Comparison of ENCODE assay signal across 9 cellular contexts in the genomic region with DNA sequence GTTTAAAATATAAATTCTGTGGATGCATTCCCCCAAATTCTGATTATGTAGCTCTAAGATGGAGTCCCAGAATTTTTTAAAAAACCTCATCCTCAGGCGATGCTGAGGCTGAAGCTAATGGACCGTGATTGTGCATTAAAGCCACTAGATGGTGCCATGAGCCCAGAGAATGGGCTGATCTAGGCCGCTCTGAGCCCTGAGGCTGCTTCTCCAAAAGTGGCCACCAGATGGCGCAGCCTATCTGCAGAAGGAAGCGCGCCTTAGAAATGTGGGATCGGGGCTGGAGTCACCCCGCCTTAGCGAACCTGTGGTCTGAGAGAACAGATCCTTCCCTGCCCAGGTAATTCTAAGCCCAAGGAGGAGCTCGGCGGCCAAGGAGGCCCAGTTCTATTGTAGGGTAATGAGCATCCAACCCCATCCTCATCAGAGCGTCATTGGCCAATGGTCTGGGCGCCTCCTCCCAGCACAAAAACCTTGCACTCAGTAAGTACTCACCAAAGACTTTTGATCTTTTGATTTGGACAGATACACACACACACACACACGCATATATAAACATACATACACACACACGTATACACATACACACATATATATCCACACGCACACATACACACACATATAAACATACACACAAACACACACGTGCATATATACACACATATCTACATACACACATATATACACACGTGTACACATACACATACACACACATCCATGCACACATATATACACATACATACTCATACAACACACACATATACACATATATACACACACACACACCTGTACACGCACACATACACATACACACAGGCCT. TPM values are rescaled to one million over a fixed set of nuclear protein-coding genes. Genes with fewer than 3 reads are reported as not detected.
DNase-seq lines count a peak whose midpoint lies in the region; ATAC-seq and TF ChIP-seq lines count a peak whose summit lies in the region.
"Had no signal": no experiment of that assay in that cellular context is flagged by ENCODE, and none has a peak within 500 bp of the region (broad histone marks: within the 10 kb centered on the region; RNA-seq: fewer than 3 reads in every experiment).

No MANE protein-coding gene starts in this region.

- H3K4me1 ChIP-seq in lower lobe of right lung = no peaks in the 10 kb centered on the region

- no peak overlapping the region for H3K4me3 ChIP-seq in lower lobe of right lung

- H3K27ac ChIP-seq in CD4-positive, alpha-beta T cell (ENCODE audit: low read depth, low read length) = no peak overlapping the region
- no peak overlapping the region for H3K27ac ChIP-seq in lower lobe of right lung

- no peaks in the 10 kb centered on the region for H3K9me3 ChIP-seq in CD4-positive, alpha-beta T cell (ENCODE audit: control insufficient read depth, low read length)
- no peaks in the 10 kb centered on the region for H3K9me3 ChIP-seq in lower lobe of right lung

- intact Hi-C loops in CD4-positive, alpha-beta T cell (cut with DNase I, micrococcal nuclease) = loop anchor here (1.0 to 10.0 kb wide), 7 partner anchors 238 to 1910 kb away; no protein-coding TSS in a partner anchor
- intact Hi-C loops in activated CD4-positive, alpha-beta T cell treated with anti-CD3 and anti-CD28 coated beads, Interleukin-2, amount 10 ng/mL, durations not matched to agents 24 days and 14 days (cut with micrococcal nuclease) = loop anchor here (1.0 kb wide), 3 partner anchors 78 to 378 kb away; no protein-coding TSS in a partner anchor
- intact Hi-C loops in lower lobe of right lung (cut with DNase I) = loop anchor here (10.0 kb wide), 1 partner anchor 240 kb away; no protein-coding TSS in a partner anchor

- H3K27me3 Mint-ChIP-seq in CD4-positive, alpha-beta T cell = peaks cover 5% of the 10 kb centered on the region
- H3K27me3 Mint-ChIP-seq in activated CD4-positive, alpha-beta T cell treated with anti-CD3 and anti-CD28 coated beads, Interleukin-2, amount 10 ng/mL, durations not matched to agents 24 days and 14 days = no peaks in the 10 kb centered on the region

- peak; percentile 72 to 84 (median 74) for DNase-seq in CD4-positive, alpha-beta T cell
- DNase-seq in GM19240 (ENCODE audit: insufficient read length, low spot score) (peak; percentile 83), NCI-H510A (lab: John Stamatoyannopoulos, UW) (peak; percentile 18), dermis blood vessel endothelial cell (peak; percentile 91), lower lobe of right lung (peak; percentile 91)
- DNase-seq in activated CD4-positive, alpha-beta T cell treated with anti-CD3 and anti-CD28 coated beads, Interleukin-2, amount 10 ng/mL, durations not matched to agents 24 days and 14 days = peak; percentile 95
- DNase-seq in stimulated activated CD8-positive, alpha-beta memory T cell treated with anti-CD3 and anti-CD28 coated beads, Interleukin-12 subunit alpha, Interleukin-12 subunit beta, amount 100 ng/mL, for 24 hours (ENCODE audit: extremely low read depth) = peak; percentile 58

- CTCF ChIA-PET in CD4-positive, alpha-beta T cell (lab: Charles Lee) = interaction anchor here (0.7 to 1.8 kb wide), 10 partner anchors 8 to 1916 kb away, joined by 3 to 6 read pairs (median 3); no protein-coding TSS in a partner anchor

- TF ChIP-seq CTCF in CD4-positive, alpha-beta T cell (IDR thresholded peaks at IDR 0.05) = peak; percentile 99
- peak; percentile 100 for TF ChIP-seq CTCF in lower lobe of right lung (IDR thresholded peaks at IDR 0.05)

- H3K36me3 Mint-ChIP-seq in CD4-positive, alpha-beta T cell (ENCODE audit: low read depth) = no peaks in the 10 kb centered on the region
- no peaks in the 10 kb centered on the region for H3K36me3 Mint-ChIP-seq in activated CD4-positive, alpha-beta T cell treated with anti-CD3 and anti-CD28 coated beads, Interleukin-2, amount 10 ng/mL, durations not matched to agents 24 days and 14 days (ENCODE audit: low read depth)
- H3K36me3 Mint-ChIP-seq: activated naive CD8-positive, alpha-beta T cell had no signal

- no peak overlapping the region for H3K27ac Mint-ChIP-seq in CD4-positive, alpha-beta T cell
- peak overlapping the region; percentile 42 for H3K27ac Mint-ChIP-seq in activated CD4-positive, alpha-beta T cell treated with anti-CD3 and anti-CD28 coated beads, Interleukin-2, amount 10 ng/mL, durations not matched to agents 24 days and 14 days
- H3K27ac Mint-ChIP-seq: activated naive CD8-positive, alpha-beta T cell had no signal

- H3K4me3 Mint-ChIP-seq in CD4-positive, alpha-beta T cell = no peak overlapping the region
- H3K4me3 Mint-ChIP-seq in activated CD4-positive, alpha-beta T cell treated with anti-CD3 and anti-CD28 coated beads, Interleukin-2, amount 10 ng/mL, durations not matched to agents 24 days and 14 days = no peak overlapping the region
- H3K4me3 Mint-ChIP-seq: activated naive CD8-positive, alpha-beta T cell had no signal

- H3K36me3 ChIP-seq in lower lobe of right lung = no peaks in the 10 kb centered on the region

- no peaks in the 10 kb centered on the region for H3K9me3 Mint-ChIP-seq in CD4-positive, alpha-beta T cell
- no peaks in the 10 kb centered on the region for H3K9me3 Mint-ChIP-seq in activated CD4-positive, alpha-beta T cell treated with anti-CD3 and anti-CD28 coated beads, Interleukin-2, amount 10 ng/mL, durations not matched to agents 24 days and 14 days

- H3K4me1 Mint-ChIP-seq in CD4-positive, alpha-beta T cell (ENCODE audit: low read depth) = no peaks in the 10 kb centered on the region
- peaks cover 6% of the 10 kb centered on the region for H3K4me1 Mint-ChIP-seq in activated CD4-positive, alpha-beta T cell treated with anti-CD3 and anti-CD28 coated beads, Interleukin-2, amount 10 ng/mL, durations not matched to agents 24 days and 14 days

- peak; percentile 99 for ATAC-seq in CD4-positive, alpha-beta T cell (ENCODE audit: poor library complexity)
- ATAC-seq in HG03342 (IDR thresholded peaks at IDR 0.05; ENCODE audit: unreplicated experiment) = peak; percentile 96
- ATAC-seq in lower lobe of right lung = peak; percentile 94 to 97

- no peaks in the 10 kb centered on the region for H3K27me3 ChIP-seq in CD4-positive, alpha-beta T cell (ENCODE audit: control insufficient read depth, insufficient read depth, low read length)
- H3K27me3 ChIP-seq in lower lobe of right lung (ENCODE audit: low read depth) = no peaks in the 10 kb centered on the region

- POLR2A ChIA-PET in CD4-positive, alpha-beta T cell (lab: Charles Lee) = no interaction called here

RNA-seq across cellular contexts. Expression of a gene that starts 13.7 kb away (rescaled TPM):
- total RNA-seq in CD4-positive, alpha-beta T cell = not detected
- total RNA-seq in activated CD4-positive, alpha-beta T cell treated with anti-CD3 and anti-CD28 coated beads, Interleukin-2, amount 10 ng/mL, durations not matched to agents 24 days and 14 days = not detected in 2 replicates
- total RNA-seq in dermis blood vessel endothelial cell (16.7 and 20.5 TPM in 2 replicates), lower lobe of right lung (178 TPM)

RNA-seq across cellular contexts. Expression of a gene that starts 43.6 kb away (rescaled TPM):
- total RNA-seq in CD4-positive, alpha-beta T cell = under 1 TPM; 0.22 to 0.36 TPM
- total RNA-seq in activated CD4-positive, alpha-beta T cell treated with anti-CD3 and anti-CD28 coated beads, Interleukin-2, amount 10 ng/mL, durations not matched to agents 24 days and 14 days = 1.8 and 3.7 TPM in 2 replicates
- total RNA-seq in dermis blood vessel endothelial cell (23.9 and 37.6 TPM in 2 replicates), lower lobe of right lung (35.8 TPM)

Comparison
In these comparisons a context has a peak if more than half of its experiments do, and no peak if none do; other contexts are left out.
1. DNase-seq: peak in every context shown above with its lines; median percentile 95 in activated CD4-positive, alpha-beta T cell treated with anti-CD3 and anti-CD28 coated beads, Interleukin-2, amount 10 ng/mL, durations not matched to agents 24 days and 14 days; 91 in dermis blood vessel endothelial cell; 91 in lower lobe of right lung; 83 in GM19240; 74 in CD4-positive, alpha-beta T cell; 58 in stimulated activated CD8-positive, alpha-beta memory T cell treated with anti-CD3 and anti-CD28 coated beads, Interleukin-12 subunit alpha, Interleukin-12 subunit beta, amount 100 ng/mL, for 24 hours; 18 in NCI-H510A.
2. RNA of a gene that starts 13.7 kb away (total RNA-seq): 178 TPM in lower lobe of right lung (single experiment) and 16.7 to 20.5 TPM in dermis blood vessel endothelial cell; not detected in activated CD4-positive, alpha-beta T cell treated with anti-CD3 and anti-CD28 coated beads, Interleukin-2, amount 10 ng/mL, durations not matched to agents 24 days and 14 days and not detected in CD4-positive, alpha-beta T cell; every median in the first group is over 10 times any median in the second.
3. Peak in every context shown above with its lines, with median percentiles within 50 percentile points of each other: ATAC-seq.